ENCODE assay signal across 1 cellular context in genomic region chr5:172778223-172778814, GRCh38.
A peak's percentile ranks its signal among the peaks of the same experiment; 100 is the strongest.
TF ChIP-seq lines count a peak whose summit lies in the region.

No MANE protein-coding gene starts in this region.

TF ChIP-seq in HepG2, 621 proteins besides CTCF, POLR2A, EP300 and RAD21 (continued from another document and continues in another):
- TF ChIP-seq HNF1A (IDR thresholded peaks at IDR 0.05; ENCODE audit: low read depth) (0 out of 2 replicates have a peak, but pooled peaks have one; percentile 28), HNF1A (CRISPR knock-in tag; IDR thresholded peaks at IDR 0.05; ENCODE audit: borderline replicate concordance) (peak; percentile 54; the same call in 1 of the 2 replicates), YEATS4 (CRISPR knock-in tag; IDR thresholded peaks at IDR 0.05; ENCODE audit: borderline replicate concordance) (0 out of 2 replicates have a peak, but pooled peaks have one; percentile 49), PCBP2 (optimal IDR thresholded peaks at IDR 0.05; ENCODE audit: low read depth, low read length, poor library complexity, severe bottlenecking) (no peak), ZNF558 (CRISPR knock-in tag; IDR thresholded peaks at IDR 0.05; ENCODE audit: borderline replicate concordance) (no peak), YY1 (IDR thresholded peaks at IDR 0.05; ENCODE audit: insufficient read depth, insufficient replicate concordance, low read depth, low read length) (peak; percentile 50), TCF12 (IDR thresholded peaks at IDR 0.05) (no peak), TCF12 (CRISPR knock-in tag; IDR thresholded peaks at IDR 0.05) (no peak), DRAP1 (CRISPR knock-in tag; IDR thresholded peaks at IDR 0.05) (peak; percentile 77), EED (CRISPR knock-in tag; IDR thresholded peaks at IDR 0.05) (no peak), ZKSCAN8 (CRISPR knock-in tag; IDR thresholded peaks at IDR 0.05; ENCODE audit: borderline replicate concordance) (peak; percentile 66; the same call in 1 of the 2 replicates), ZNF598 (CRISPR knock-in tag; IDR thresholded peaks at IDR 0.05; ENCODE audit: borderline replicate concordance) (no peak), DDIT3 (CRISPR knock-in tag; IDR thresholded peaks at IDR 0.05) (no peak), SETDB1 (CRISPR knock-in tag; IDR thresholded peaks at IDR 0.05; ENCODE audit: borderline replicate concordance) (no peak), MEF2D (CRISPR knock-in tag; IDR thresholded peaks at IDR 0.05) (peak; percentile 60; the same call in 1 of the 2 replicates), ZNF512B (CRISPR knock-in tag; IDR thresholded peaks at IDR 0.05; ENCODE audit: borderline replicate concordance) (peak; percentile 68; the same call in 1 of the 2 replicates), FOXM1 (CRISPR knock-in tag; IDR thresholded peaks at IDR 0.05) (no peak), FIP1L1 (IDR thresholded peaks at IDR 0.05; ENCODE audit: borderline replicate concordance, insufficient read depth, low read depth, low read length) (no peak), HINFP (CRISPR knock-in tag; IDR thresholded peaks at IDR 0.05; ENCODE audit: low read depth) (no peak), ZMYM2 (CRISPR knock-in tag; IDR thresholded peaks at IDR 0.05) (0 out of 2 replicates have a peak, but pooled peaks have one; percentile 36), ZNF609 (CRISPR knock-in tag; IDR thresholded peaks at IDR 0.05; ENCODE audit: borderline replicate concordance) (peak; percentile 88), TIGD3 (CRISPR knock-in tag; IDR thresholded peaks at IDR 0.05; ENCODE audit: borderline replicate concordance) (peak; percentile 49; the same call in 1 of the 2 replicates), PLSCR1 (CRISPR knock-in tag; IDR thresholded peaks at IDR 0.05; ENCODE audit: borderline replicate concordance) (no peak), CHD2 (IDR thresholded peaks at IDR 0.05; ENCODE audit: low read depth, low read length) (no peak), ZNF562 (CRISPR knock-in tag; IDR thresholded peaks at IDR 0.05; ENCODE audit: borderline replicate concordance) (no peak), PATZ1 (CRISPR knock-in tag; IDR thresholded peaks at IDR 0.05) (peak; percentile 86), ZBED4 (CRISPR knock-in tag; IDR thresholded peaks at IDR 0.05; ENCODE audit: borderline replicate concordance) (no peak), CCAR2 (optimal IDR thresholded peaks at IDR 0.05; ENCODE audit: low read depth, low read length) (no peak)
